Comparison of ENCODE assay signal across 1 cellular context in genomic region chr16:89096042-89096717, GRCh38.
A peak's percentile ranks its signal among the peaks of the same experiment; 100 is the strongest.
TF ChIP-seq lines count a peak whose summit lies in the region.

No MANE protein-coding gene starts in this region.

TF ChIP-seq in GM12878, 131 proteins besides CTCF, POLR2A, EP300 and RAD21:
- TF ChIP-seq DPF2 (IDR thresholded peaks at IDR 0.05) (no peak), POLR2AphosphoS5 (IDR thresholded peaks at IDR 0.05; ENCODE audit: low read length) (peak; percentile 14), ETV6 (conservative IDR thresholded peaks at IDR 0.05 in 1 of 2, IDR thresholded peaks at IDR 0.05 in 1 of 2; ENCODE audit: borderline replicate concordance in 1 of 2, low read depth in 1 of 2) (no peak), IKZF2 (IDR thresholded peaks at IDR 0.05) (no peak), TARDBP (IDR thresholded peaks at IDR 0.05; ENCODE audit: borderline replicate concordance) (no peak)
